2 cellular contexts compared by ENCODE assay signal in the genomic region with DNA sequence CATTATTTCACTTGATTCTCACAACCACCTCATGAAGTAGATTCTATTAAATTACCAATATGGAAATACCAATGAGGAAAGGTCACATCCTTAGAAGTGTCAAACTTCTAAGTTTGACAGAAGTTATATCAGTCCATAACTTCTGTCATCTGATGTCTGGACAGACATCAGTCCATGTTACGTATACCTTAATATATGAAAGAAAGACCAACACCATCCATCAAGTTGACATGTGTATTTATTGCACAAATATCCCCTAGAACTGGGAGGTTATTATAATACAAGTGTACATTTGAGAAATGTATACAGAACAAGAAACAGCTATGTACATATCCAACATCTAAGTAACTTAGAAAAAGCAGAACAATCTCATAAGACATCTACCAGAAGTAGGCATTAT.
TF ChIP-seq lines count a peak whose summit lies in the region.

No MANE protein-coding gene starts in this region.

TF ChIP-seq in HepG2, 621 proteins besides CTCF, POLR2A, EP300 and RAD21:
- TF ChIP-seq HOXD1 (CRISPR knock-in tag; IDR thresholded peaks at IDR 0.05) (0 out of 2 replicates have a peak, but pooled peaks have one; percentile 48), PHB2 (IDR thresholded peaks at IDR 0.05; ENCODE audit: partially characterized antibody) (no peak)
TF ChIP-seq in HepG2: peak in this region for 1.

TF ChIP-seq in K562, 482 proteins besides CTCF, POLR2A, EP300 and RAD21:
- TF ChIP-seq, protein P1, sequence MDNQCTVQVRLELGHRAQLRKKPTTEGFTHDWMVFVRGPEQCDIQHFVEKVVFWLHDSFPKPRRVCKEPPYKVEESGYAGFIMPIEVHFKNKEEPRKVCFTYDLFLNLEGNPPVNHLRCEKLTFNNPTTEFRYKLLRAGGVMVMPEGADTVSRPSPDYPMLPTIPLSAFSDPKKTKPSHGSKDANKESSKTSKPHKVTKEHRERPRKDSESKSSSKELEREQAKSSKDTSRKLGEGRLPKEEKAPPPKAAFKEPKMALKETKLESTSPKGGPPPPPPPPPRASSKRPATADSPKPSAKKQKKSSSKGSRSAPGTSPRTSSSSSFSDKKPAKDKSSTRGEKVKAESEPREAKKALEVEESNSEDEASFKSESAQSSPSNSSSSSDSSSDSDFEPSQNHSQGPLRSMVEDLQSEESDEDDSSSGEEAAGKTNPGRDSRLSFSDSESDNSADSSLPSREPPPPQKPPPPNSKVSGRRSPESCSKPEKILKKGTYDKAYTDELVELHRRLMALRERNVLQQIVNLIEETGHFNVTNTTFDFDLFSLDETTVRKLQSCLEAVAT (IDR thresholded peaks at IDR 0.05), result no peak
- TF ChIP-seq MEIS2 (IDR thresholded peaks at IDR 0.05; ENCODE audit: partially characterized antibody) (peak; percentile 92), SAP30 (IDR thresholded peaks at IDR 0.05; ENCODE audit: borderline replicate concordance, insufficient read depth, low read depth, low read length, poor library complexity, severe bottlenecking) (no peak), BHLHE40 (IDR thresholded peaks at IDR 0.05; ENCODE audit: low read length) (no peak), ZNF561 (CRISPR knock-in tag; conservative IDR thresholded peaks at IDR 0.05) (no peak)
- TF ChIP-seq, protein P2, sequence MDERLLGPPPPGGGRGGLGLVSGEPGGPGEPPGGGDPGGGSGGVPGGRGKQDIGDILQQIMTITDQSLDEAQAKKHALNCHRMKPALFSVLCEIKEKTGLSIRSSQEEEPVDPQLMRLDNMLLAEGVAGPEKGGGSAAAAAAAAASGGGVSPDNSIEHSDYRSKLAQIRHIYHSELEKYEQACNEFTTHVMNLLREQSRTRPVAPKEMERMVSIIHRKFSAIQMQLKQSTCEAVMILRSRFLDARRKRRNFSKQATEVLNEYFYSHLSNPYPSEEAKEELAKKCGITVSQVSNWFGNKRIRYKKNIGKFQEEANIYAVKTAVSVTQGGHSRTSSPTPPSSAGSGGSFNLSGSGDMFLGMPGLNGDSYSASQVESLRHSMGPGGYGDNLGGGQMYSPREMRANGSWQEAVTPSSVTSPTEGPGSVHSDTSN (CRISPR knock-in tag; IDR thresholded peaks at IDR 0.05; ENCODE audit: low read depth), result no peak
- TF ChIP-seq, protein P2 (tag; conservative IDR thresholded peaks at IDR 0.05; ENCODE audit: low read depth), result peak; percentile 70; the same call in 1 of the 2 replicates
- TF ChIP-seq, protein P3, sequence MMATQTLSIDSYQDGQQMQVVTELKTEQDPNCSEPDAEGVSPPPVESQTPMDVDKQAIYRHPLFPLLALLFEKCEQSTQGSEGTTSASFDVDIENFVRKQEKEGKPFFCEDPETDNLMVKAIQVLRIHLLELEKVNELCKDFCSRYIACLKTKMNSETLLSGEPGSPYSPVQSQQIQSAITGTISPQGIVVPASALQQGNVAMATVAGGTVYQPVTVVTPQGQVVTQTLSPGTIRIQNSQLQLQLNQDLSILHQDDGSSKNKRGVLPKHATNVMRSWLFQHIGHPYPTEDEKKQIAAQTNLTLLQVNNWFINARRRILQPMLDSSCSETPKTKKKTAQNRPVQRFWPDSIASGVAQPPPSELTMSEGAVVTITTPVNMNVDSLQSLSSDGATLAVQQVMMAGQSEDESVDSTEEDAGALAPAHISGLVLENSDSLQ (IDR thresholded peaks at IDR 0.05), result peak; percentile 66
- TF ChIP-seq, protein P4, sequence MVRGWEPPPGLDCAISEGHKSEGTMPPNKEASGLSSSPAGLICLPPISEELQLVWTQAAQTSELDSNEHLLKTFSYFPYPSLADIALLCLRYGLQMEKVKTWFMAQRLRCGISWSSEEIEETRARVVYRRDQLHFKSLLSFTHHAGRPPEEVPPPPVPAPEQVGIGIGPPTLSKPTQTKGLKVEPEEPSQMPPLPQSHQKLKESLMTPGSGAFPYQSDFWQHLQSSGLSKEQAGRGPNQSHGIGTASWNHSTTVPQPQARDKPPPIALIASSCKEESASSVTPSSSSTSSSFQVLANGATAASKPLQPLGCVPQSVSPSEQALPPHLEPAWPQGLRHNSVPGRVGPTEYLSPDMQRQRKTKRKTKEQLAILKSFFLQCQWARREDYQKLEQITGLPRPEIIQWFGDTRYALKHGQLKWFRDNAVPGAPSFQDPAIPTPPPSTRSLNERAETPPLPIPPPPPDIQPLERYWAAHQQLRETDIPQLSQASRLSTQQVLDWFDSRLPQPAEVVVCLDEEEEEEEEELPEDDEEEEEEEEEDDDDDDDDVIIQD (CRISPR knock-in tag; IDR thresholded peaks at IDR 0.05), result no peak
